ENCODE assay signal across 9 cellular contexts in the genomic region with DNA sequence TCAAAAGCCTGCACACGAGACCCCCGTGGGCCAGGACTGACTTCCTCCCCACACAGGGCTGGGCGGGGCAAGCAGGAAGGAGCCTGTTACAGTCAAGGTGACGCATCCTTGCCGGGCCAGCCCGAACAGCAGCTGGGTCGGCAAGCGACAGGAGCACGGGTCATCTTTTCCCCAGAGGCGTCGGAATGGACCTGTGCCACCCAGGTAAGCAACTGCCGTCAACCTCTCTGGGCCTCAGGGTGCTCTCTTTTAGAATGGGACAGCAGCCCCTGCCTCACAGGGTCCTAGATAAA. TPM values are rescaled to one million over a fixed set of nuclear protein-coding genes. Genes with fewer than 3 reads are reported as not detected.
DNase-seq lines count a peak whose midpoint lies in the region; ATAC-seq and TF ChIP-seq lines count a peak whose summit lies in the region.
"Had no signal": no experiment of that assay in that cellular context is flagged by ENCODE, and none has a peak within 500 bp of the region (broad histone marks: within the 10 kb centered on the region; RNA-seq: fewer than 3 reads in every experiment).

A gene with protein sequence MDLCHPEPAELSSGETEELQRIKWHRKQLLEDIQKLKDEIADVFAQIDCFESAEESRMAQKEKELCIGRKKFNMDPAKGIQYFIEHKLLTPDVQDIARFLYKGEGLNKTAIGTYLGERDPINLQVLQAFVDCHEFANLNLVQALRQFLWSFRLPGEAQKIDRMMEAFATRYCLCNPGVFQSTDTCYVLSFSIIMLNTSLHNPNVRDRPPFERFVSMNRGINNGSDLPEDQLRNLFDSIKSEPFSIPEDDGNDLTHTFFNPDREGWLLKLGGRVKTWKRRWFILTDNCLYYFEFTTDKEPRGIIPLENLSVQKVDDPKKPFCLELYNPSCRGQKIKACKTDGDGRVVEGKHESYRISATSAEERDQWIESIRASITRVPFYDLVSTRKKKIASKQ (plus strand): TSS at position 124 of the 293 bp plus-strand sequence. CDS start 62 bp downstream, at position 186.

- POLR2A ChIA-PET in Panc1 (lab: Charles Lee) (no interaction called here), A673 (lab: Charles Lee; ENCODE audit: low non-redundant PET) (no interaction called here)

- intact Hi-C loops in Panc1 (cut with micrococcal nuclease; ENCODE audit: unreplicated experiment), result no loop called here
- intact Hi-C loops in lower lobe of right lung (cut with DNase I), result no loop called here
- intact Hi-C loops in A673 (cut with micrococcal nuclease; ENCODE audit: unreplicated experiment), result no loop called here

- H3K36me3 ChIP-seq in Panc1 (ENCODE audit: control insufficient read depth, insufficient read depth, low read length) (no peaks in the 10 kb centered on the region), lower lobe of right lung (no peaks in the 10 kb centered on the region), A673 (ENCODE audit: insufficient read depth, low read length, poor library complexity, severe bottlenecking) (no peaks in the 10 kb centered on the region)

- no TSS peak for BruUV-seq in Panc1 (replicated peaks; lab: Mats Ljungman, UMichigan)
- BruUV-seq in A673 (replicated peaks; lab: Mats Ljungman, UMichigan), result no TSS peak

- H3K27me3 ChIP-seq in Panc1 (ENCODE audit: control insufficient read depth, insufficient read depth, low read length) (no peaks in the 10 kb centered on the region), lower lobe of right lung (ENCODE audit: low read depth) (peaks cover 9% of the 10 kb centered on the region), A673 (replicated peaks; ENCODE audit: insufficient read depth, low read depth, low read length, poor library complexity) (no peaks in the 10 kb centered on the region)

- TF ChIP-seq POLR2A in GM18951 (IDR thresholded peaks at IDR 0.05; ENCODE audit: extremely low read depth, insufficient read depth, insufficient read length), result peak; percentile 46

- CTCF ChIA-PET in Panc1 (lab: Charles Lee), result no interaction called here
- CTCF ChIA-PET in A673 (lab: Charles Lee), result no interaction called here

- ATAC-seq in Panc1 (peak; percentile 55; the same call in 1 of the 2 replicates), lower lobe of right lung (peak; percentile 68 to 73), GM18868 (IDR thresholded peaks at IDR 0.05; ENCODE audit: unreplicated experiment) (no peak)

- DNase-seq in Panc1 (ENCODE audit: low read depth, low spot score) (no peak), activated gamma-delta T cell treated with Interleukin-2 at 50 U/mL for 16 hours (peak; percentile 80), lower lobe of right lung (peak; percentile 91), foreskin melanocyte (no peak), A673 (ENCODE audit: low spot score) (no peak)
- DNase-seq in stimulated activated CD8-positive, alpha-beta memory T cell treated with anti-CD3 and anti-CD28 coated beads, Interleukin-7, amount 100 ng/mL, for 48 hours (ENCODE audit: extremely low read depth in 1 of 2, low read depth in 1 of 2), result peak; percentile 59 to 80

- H3K27ac ChIP-seq in Panc1 (ENCODE audit: low read length), result no peak within 1 kb of the TSS
- peak within 1 kb of the TSS; percentile 76 for H3K27ac ChIP-seq in lower lobe of right lung
- H3K27ac ChIP-seq in A673 (ENCODE audit: low read depth, low read length, poor library complexity, severe bottlenecking), result no peak within 1 kb of the TSS

- H3K9me3 ChIP-seq in Panc1 (ENCODE audit: control insufficient read depth, insufficient read depth, low read depth, low read length) (no peaks in the 10 kb centered on the region), lower lobe of right lung (no peaks in the 10 kb centered on the region), A673 (ENCODE audit: low read depth, low read length, poor library complexity, severe bottlenecking) (no peaks in the 10 kb centered on the region)

- in situ Hi-C loops in GM18951 (cut with MboI; ENCODE audit: low sequenced_read_pairs, unreplicated experiment) (no loop called here), Panc1 (cut with HindIII; ENCODE audit: low pct_unique_long_range_greater_than_20kb, low sequenced_read_pairs) (no loop called here)

- H3K4me3 ChIP-seq in Panc1 (ENCODE audit: low read depth in 2 of 2, low read length in 2 of 2) (peak within 1 kb of the TSS in 1 of 2 experiments; percentile 31; a peak in 2 of 4 replicates), lower lobe of right lung (peak within 1 kb of the TSS; percentile 62), A673 (ENCODE audit: low read depth, low read length, poor library complexity, severe bottlenecking) (no peak within 1 kb of the TSS)

- no peak for TF ChIP-seq CTCF in Panc1 (IDR thresholded peaks at IDR 0.05)
- TF ChIP-seq CTCF in lower lobe of right lung (IDR thresholded peaks at IDR 0.05), result no peak
- no peak for TF ChIP-seq CTCF in A673 (conservative IDR thresholded peaks at IDR 0.05; ENCODE audit: low read depth, low read length)

- H3K4me1 ChIP-seq in Panc1 (ENCODE audit: control insufficient read depth, insufficient read depth, low read length), result no peaks in the 10 kb centered on the region
- H3K4me1 ChIP-seq in lower lobe of right lung, result peaks cover 13% of the 10 kb centered on the region
- no peaks in the 10 kb centered on the region for H3K4me1 ChIP-seq in A673 (ENCODE audit: insufficient read depth, low read length, poor library complexity, severe bottlenecking)

RNA-seq across cellular contexts. Expression of the gene that starts here (rescaled TPM):
- total RNA-seq in Panc1 (2021; ENCODE audit: unreplicated experiment), result 1.3 TPM
- 1.6 TPM for polyA plus RNA-seq in Panc1 (2012; ENCODE audit: insufficient read length)
- 45.4 TPM for total RNA-seq in lower lobe of right lung
- not detected in 2 replicates for total RNA-seq in A673 (2021)
- total RNA-seq: kidney epithelial cell had no signal

Comparison
In these comparisons a context has a peak if more than half of its experiments do, and no peak if none do; other contexts are left out.
1. RNA of the gene that starts here (total RNA-seq): 45.4 TPM in lower lobe of right lung (single experiment); 1.3 TPM in Panc1 (single experiment) and not detected in A673; every median in the first group is over 10 times any median in the second.
2. DNase-seq: peak in activated gamma-delta T cell treated with Interleukin-2 at 50 U/mL for 16 hours (single experiment), lower lobe of right lung (single experiment) and stimulated activated CD8-positive, alpha-beta memory T cell treated with anti-CD3 and anti-CD28 coated beads, Interleukin-7, amount 100 ng/mL, for 48 hours (2 of 2); none in Panc1 (single experiment), foreskin melanocyte (single experiment) and A673 (single experiment).